Comparison of ENCODE assay signal across 12 cellular contexts in genomic region chr1:192512426-192513125, GRCh38.
A peak's percentile ranks its signal among the peaks of the same experiment; 100 is the strongest.
DNase-seq lines count a peak whose midpoint lies in the region; ATAC-seq and TF ChIP-seq lines count a peak whose summit lies in the region.
"Had no signal": no experiment of that assay in that cellular context is flagged by ENCODE, and none has a peak within 500 bp of the region (broad histone marks: within the 10 kb centered on the region; RNA-seq: fewer than 3 reads in every experiment).

No MANE protein-coding gene starts in this region.

- H3K4me3 ChIP-seq in BLaER1 (no peak overlapping the region), mesendoderm (ENCODE audit: low read length) (no peak overlapping the region), esophagus squamous epithelium (no peak overlapping the region)

- no peak overlapping the region for H3K27ac Mint-ChIP-seq in MCF 10A (ENCODE audit: low read depth, unreplicated experiment)
- H3K27ac Mint-ChIP-seq: CD8-positive, alpha-beta T cell had no signal

- POLR2A ChIA-PET in MCF 10A (lab: Yijun Ruan, JAX), result interaction anchor here (0.6 kb wide), 1 partner anchor 134 kb away, joined by 4 read pairs; no protein-coding TSS in a partner anchor

- H3K27ac ChIP-seq in BLaER1, result no peak overlapping the region
- peak overlapping the region; percentile 73 for H3K27ac ChIP-seq in mesendoderm (ENCODE audit: low read depth, low read length)
- H3K27ac ChIP-seq in esophagus squamous epithelium, result peak overlapping the region in 2 of 4 donors; percentile 10 to 40

- no peak for TF ChIP-seq CTCF in MCF 10A (IDR thresholded peaks at IDR 0.05; ENCODE audit: unreplicated experiment)
- TF ChIP-seq CTCF in esophagus squamous epithelium (IDR thresholded peaks at IDR 0.05), result no peak

- H3K27me3 ChIP-seq in BLaER1 (no peaks in the 10 kb centered on the region), mesendoderm (ENCODE audit: insufficient read depth, low read length, poor library complexity) (no peaks in the 10 kb centered on the region), esophagus squamous epithelium (no peaks in the 10 kb centered on the region)

- H3K4me1 Mint-ChIP-seq in MCF 10A (ENCODE audit: insufficient read depth, unreplicated experiment), result no peaks in the 10 kb centered on the region

- no peak overlapping the region for H3K23ac ChIP-seq in mesendoderm (ENCODE audit: low read length)

- H3K27me3 Mint-ChIP-seq in MCF 10A (ENCODE audit: insufficient read depth, unreplicated experiment), result no peaks in the 10 kb centered on the region
- H3K27me3 Mint-ChIP-seq: brain had no signal

- intact Hi-C loops in MCF 10A (cut with micrococcal nuclease), result no loop called here
- intact Hi-C loops in esophagus squamous epithelium (cut with DNase I), result no loop called here

- peak; percentile 23 for ATAC-seq in GM21423 (IDR thresholded peaks at IDR 0.05; ENCODE audit: unreplicated experiment)
- ATAC-seq in SK-N-SH treated with all-trans-retinoic acid at 6 μM for 48 hours, result peak; percentile 42
- ATAC-seq: CD8-positive, alpha-beta T cell had no signal

- no peaks in the 10 kb centered on the region for H3K79me2 ChIP-seq in mesendoderm (ENCODE audit: control insufficient read depth, insufficient read depth, low read length)

- no peaks in the 10 kb centered on the region for H3K79me1 ChIP-seq in mesendoderm (ENCODE audit: low read length)

- no peak overlapping the region for H4K8ac ChIP-seq in mesendoderm (ENCODE audit: low read depth, low read length)

- H2BK15ac ChIP-seq in mesendoderm (replicated peaks; ENCODE audit: low read depth), result no peak overlapping the region

- peak overlapping the region; percentile 74 for H3K4me2 ChIP-seq in BLaER1
- no peak overlapping the region for H3K4me2 ChIP-seq in mesendoderm (ENCODE audit: low read length)

- no peak for TF ChIP-seq POLR2A in esophagus squamous epithelium (IDR thresholded peaks at IDR 0.05)

- peak overlapping the region; percentile 31 for H3K56ac ChIP-seq in mesendoderm (ENCODE audit: low read length)

- no peaks in the 10 kb centered on the region for H4K20me1 ChIP-seq in BLaER1

- BruUV-seq in MCF 10A (replicated peaks; lab: Mats Ljungman, UMichigan), result no TSS peak

- H3K4ac ChIP-seq in mesendoderm (ENCODE audit: low read depth, low read length), result no peak overlapping the region

- DNase-seq in mesendoderm (peak; percentile 30), GF-D8 (lab: John Stamatoyannopoulos, UW) (no peak), D341Med (ENCODE audit: low spot score) (no peak), MCF 10A (ENCODE audit: unreplicated experiment) (no peak), esophagus squamous epithelium (lab: John Stamatoyannopoulos, UW) (no peak)
- DNase-seq: CD8-positive, alpha-beta T cell; NCI-H1417 treated with DMSO at 0.1 percent for 48 hours; stimulated activated CD4-positive, alpha-beta T cell treated with anti-CD3 and anti-CD28 coated beads, Interleukin-2, amount 100 ng/mL, for 48 hours had no signal

- H2BK120ac ChIP-seq in mesendoderm (ENCODE audit: low read depth, low read length), result no peak overlapping the region

- no peak overlapping the region for H4K5ac ChIP-seq in mesendoderm (ENCODE audit: low read length)

- H3K4me3 Mint-ChIP-seq in MCF 10A (ENCODE audit: unreplicated experiment), result no peak overlapping the region
- H3K4me3 Mint-ChIP-seq: brain; CD8-positive, alpha-beta T cell had no signal

- H3K36me3 Mint-ChIP-seq in MCF 10A (ENCODE audit: insufficient read depth, unreplicated experiment), result no peaks in the 10 kb centered on the region
- H3K36me3 Mint-ChIP-seq: brain; CD8-positive, alpha-beta T cell had no signal

- H3K36me3 ChIP-seq in BLaER1 (no peaks in the 10 kb centered on the region), mesendoderm (ENCODE audit: control insufficient read depth, insufficient read depth, low read length) (no peaks in the 10 kb centered on the region), esophagus squamous epithelium (no peaks in the 10 kb centered on the region)

- no peak overlapping the region for H2AK5ac ChIP-seq in mesendoderm (ENCODE audit: low read length)

- CTCF ChIA-PET in MCF 10A (lab: Yijun Ruan, JAX), result interaction anchor here (0.6 to 1.2 kb wide), 4 partner anchors 14 to 1868 kb away, joined by 3 to 4 read pairs (median 4); no protein-coding TSS in a partner anchor

- H2BK5ac ChIP-seq in mesendoderm (ENCODE audit: low read length), result no peak overlapping the region

- no peak overlapping the region for H3K18ac ChIP-seq in mesendoderm (ENCODE audit: low read length)

- WGBS in mesendoderm (ENCODE audit: extremely low coverage, insufficient coverage, low lambda C conversion rate), result no CpG with 5 or more reads among the region's 2 CpGs
- WGBS in esophagus squamous epithelium, 2 donors, result 40 to 50% methylated on average over 2 of the region's 2 CpGs

- H3K4me1 ChIP-seq in BLaER1, result peaks cover 53% of the 10 kb centered on the region
- H3K4me1 ChIP-seq in mesendoderm (ENCODE audit: control insufficient read depth, low read depth, low read length), result peaks cover 2% of the 10 kb centered on the region
- peaks cover 0 to 2% (median 0%) of the 10 kb centered on the region in 3 donors for H3K4me1 ChIP-seq in esophagus squamous epithelium

- H3K9me3 Mint-ChIP-seq in MCF 10A (ENCODE audit: unreplicated experiment), result no peaks in the 10 kb centered on the region
- H3K9me3 Mint-ChIP-seq: brain; CD8-positive, alpha-beta T cell had no signal

- H3K9ac ChIP-seq in BLaER1 (no peak overlapping the region), mesendoderm (ENCODE audit: low read length) (no peak overlapping the region)

- H3K9me3 ChIP-seq in BLaER1, result no peaks in the 10 kb centered on the region
- no peaks in the 10 kb centered on the region for H3K9me3 ChIP-seq in esophagus squamous epithelium

TF ChIP-seq in SK-N-SH treated with all-trans-retinoic acid at 6 μM for 48 hours, 23 proteins besides CTCF, POLR2A, EP300 and RAD21:
- TF ChIP-seq ISL1 (CRISPR knock-in tag; IDR thresholded peaks at IDR 0.05) (no peak), ZNF8 (CRISPR knock-in tag; IDR thresholded peaks at IDR 0.05) (no peak), GLIS3 (CRISPR knock-in tag; IDR thresholded peaks at IDR 0.05) (no peak)
